In the genomic region with DNA sequence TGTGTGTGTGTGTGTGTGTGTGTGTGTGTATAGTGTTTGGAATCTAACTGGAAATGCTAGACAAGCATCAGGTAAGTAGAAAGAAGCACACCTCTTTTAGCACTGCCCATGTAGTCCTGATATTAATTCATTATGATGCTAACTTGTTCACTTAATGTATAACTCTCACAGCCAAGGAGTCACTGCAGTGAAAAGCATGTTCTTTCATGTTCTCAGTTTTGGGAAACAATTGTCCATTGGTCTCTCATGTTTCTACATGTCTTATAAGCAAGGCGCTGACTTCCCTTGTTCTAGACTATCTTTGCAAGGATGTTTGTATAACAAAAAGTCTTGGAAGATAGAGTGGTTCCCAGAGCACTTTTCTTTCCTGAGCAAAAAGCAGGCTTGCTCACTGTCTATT, we compare ENCODE assay signal across 23 cellular contexts.
DNase-seq lines count a peak whose midpoint lies in the region; ATAC-seq and TF ChIP-seq lines count a peak whose summit lies in the region.
"Had no signal": no experiment of that assay in that cellular context is flagged by ENCODE, and none has a peak within 500 bp of the region (broad histone marks: within the 10 kb centered on the region; RNA-seq: fewer than 3 reads in every experiment).

No MANE protein-coding gene starts in this region.

- ATAC-seq in RWPE2 (ENCODE audit: low read depth), result peak; percentile 38; the same call in 2 of the 3 replicates
- ATAC-seq in foreskin keratinocyte, result peak; percentile 27
- ATAC-seq in gastroesophageal sphincter, result no peak
- no peak for ATAC-seq in left cardiac atrium
- ATAC-seq: A549, GM12878, GM23338, HCT116 had no signal

- H3K27ac ChIP-seq in RWPE2 (ENCODE audit: poor library complexity, severe bottlenecking) (no peak overlapping the region), foreskin keratinocyte (no peak overlapping the region), gastroesophageal sphincter (no peak overlapping the region)
- H3K27ac ChIP-seq: A549; BLaER1 treated with 17β-estradiol and CSF1 and Interleukin-3, amounts not matched to agents 10 nM and 100 nM had no signal

- H3K4me1 ChIP-seq in RWPE2 (ENCODE audit: insufficient read depth, poor library complexity, severe bottlenecking), result no peaks in the 10 kb centered on the region
- H3K4me1 ChIP-seq in foreskin keratinocyte, result peaks cover 8% of the 10 kb centered on the region
- H3K4me1 ChIP-seq in gastroesophageal sphincter, result no peaks in the 10 kb centered on the region
- H3K4me1 ChIP-seq: A549, BE2C had no signal

- no peaks in the 10 kb centered on the region for H3K9me3 ChIP-seq in RWPE2 (ENCODE audit: severe bottlenecking)
- no peaks in the 10 kb centered on the region for H3K9me3 ChIP-seq in gastroesophageal sphincter
- H3K9me3 ChIP-seq: A549; BE2C; BLaER1 treated with 17β-estradiol and CSF1 and Interleukin-3, amounts not matched to agents 10 nM and 100 nM had no signal

- H3K4me3 ChIP-seq in RWPE2 (ENCODE audit: severe bottlenecking) (no peak overlapping the region), epithelial cell of esophagus (ENCODE audit: low read length) (no peak overlapping the region), gastroesophageal sphincter (no peak overlapping the region)
- H3K4me3 ChIP-seq: A549; BLaER1 treated with 17β-estradiol and CSF1 and Interleukin-3, amounts not matched to agents 10 nM and 100 nM; GM12878; GM23338 had no signal

- intact Hi-C loops in left cardiac atrium (cut with DNase I), result no loop called here

- 92 to 100% methylated on average over 1 of the region's 1 CpG for WGBS in gastroesophageal sphincter (ENCODE audit: low coverage in 1 of 2), 2 donors

- peak; percentile 37 for DNase-seq in HPDE6-E6E7 (ENCODE audit: extremely low spot score)
- no peak for DNase-seq in RWPE2 (ENCODE audit: low spot score)
- DNase-seq in epithelial cell of esophagus (ENCODE audit: low read depth), result peak; percentile 92
- DNase-seq in foreskin keratinocyte, result peak; percentile 79 to 91
- DNase-seq in NCI-H2196 treated with DMSO at 0.1 percent for 48 hours (lab: John Stamatoyannopoulos, UW; ENCODE audit: unreplicated experiment), result no peak
- DNase-seq in left cardiac atrium, result no peak
- DNase-seq: 8988T; ACHN; AML-193; BE2C; CD4-positive, alpha-beta T cell; CD8-positive, alpha-beta memory T cell; DMS 273 treated with DMSO at 0.1 percent for 48 hours; DMS79; EL; GDM1; H9 had no signal

- TF ChIP-seq EP300 in gastroesophageal sphincter (IDR thresholded peaks at IDR 0.05), result no peak

- no peaks in the 10 kb centered on the region for H3K27me3 ChIP-seq in RWPE2 (ENCODE audit: insufficient read depth, poor library complexity, severe bottlenecking)
- no peaks in the 10 kb centered on the region for H3K27me3 ChIP-seq in foreskin keratinocyte
- H3K27me3 ChIP-seq in gastroesophageal sphincter, result no peaks in the 10 kb centered on the region
- H3K27me3 ChIP-seq: BE2C; BLaER1 treated with 17β-estradiol and CSF1 and Interleukin-3, amounts not matched to agents 10 nM and 100 nM had no signal

- no peak for TF ChIP-seq CTCF in RWPE2 (IDR thresholded peaks at IDR 0.05; ENCODE audit: poor library complexity, severe bottlenecking)
- no peak for TF ChIP-seq CTCF in epithelial cell of esophagus (IDR thresholded peaks at IDR 0.05; ENCODE audit: insufficient read depth, low read depth, low read length, missing control alignments)
- TF ChIP-seq CTCF in foreskin keratinocyte (conservative IDR thresholded peaks at IDR 0.05), result no peak
- no peak for TF ChIP-seq CTCF in gastroesophageal sphincter (IDR thresholded peaks at IDR 0.05)

- TF ChIP-seq POLR2A in gastroesophageal sphincter (IDR thresholded peaks at IDR 0.05), result no peak

- H3K36me3 ChIP-seq in RWPE2 (ENCODE audit: low read depth) (no peaks in the 10 kb centered on the region), gastroesophageal sphincter (no peaks in the 10 kb centered on the region)
- H3K36me3 ChIP-seq: BE2C; BLaER1 treated with 17β-estradiol and CSF1 and Interleukin-3, amounts not matched to agents 10 nM and 100 nM had no signal

Comparison
In these comparisons a context has a peak if more than half of its experiments do, and no peak if none do; other contexts are left out.
1. DNase-seq: peak in HPDE6-E6E7 (single experiment), epithelial cell of esophagus (single experiment) and foreskin keratinocyte (2 of 2); none in RWPE2 (single experiment), NCI-H2196 treated with DMSO at 0.1 percent for 48 hours (single experiment) and left cardiac atrium (single experiment).
2. ATAC-seq: peak in RWPE2 (single experiment) and foreskin keratinocyte (single experiment); none in gastroesophageal sphincter (single experiment) and left cardiac atrium (0 of 2).